9 cellular contexts compared by ENCODE assay signal in genomic region chr12:109951751-109952150, GRCh38. TPM values are rescaled to one million over a fixed set of nuclear protein-coding genes. Genes with fewer than 3 reads are reported as not detected.
DNase-seq lines count a peak whose midpoint lies in the region; ATAC-seq and TF ChIP-seq lines count a peak whose summit lies in the region.
"Had no signal": no experiment of that assay in that cellular context is flagged by ENCODE, and none has a peak within 500 bp of the region (broad histone marks: within the 10 kb centered on the region; RNA-seq: fewer than 3 reads in every experiment).

No MANE protein-coding gene starts in this region.

- no peak overlapping the region for H3K4me3 Mint-ChIP-seq in activated CD4-positive, alpha-beta memory T cell treated with anti-CD3 and anti-CD28 coated beads for 36 hours
- H3K4me3 Mint-ChIP-seq in activated CD8-positive, alpha-beta memory T cell treated with anti-CD3 and anti-CD28 coated beads, Interleukin-2, amount 10 ng/mL, durations not matched to agents 7 days and 5 days, result no peak overlapping the region
- H3K4me3 Mint-ChIP-seq: activated naive CD4-positive, alpha-beta T cell treated with anti-CD3 and anti-CD28 coated beads, Interleukin-2, amount 50 U/mL, for 24 hours had no signal

- no peaks in the 10 kb centered on the region for H3K27me3 Mint-ChIP-seq in activated CD4-positive, alpha-beta memory T cell treated with anti-CD3 and anti-CD28 coated beads for 36 hours
- H3K27me3 Mint-ChIP-seq in activated CD8-positive, alpha-beta memory T cell treated with anti-CD3 and anti-CD28 coated beads, Interleukin-2, amount 10 ng/mL, durations not matched to agents 7 days and 5 days, result no peaks in the 10 kb centered on the region
- H3K27me3 Mint-ChIP-seq: activated naive CD4-positive, alpha-beta T cell treated with anti-CD3 and anti-CD28 coated beads, Interleukin-2, amount 50 U/mL, for 24 hours had no signal

- TF ChIP-seq CTCF in HEK293 (tag by site-specific recombination; IDR thresholded peaks at IDR 0.05) (no peak), left ventricle myocardium inferior (IDR thresholded peaks at IDR 0.05; ENCODE audit: borderline replicate concordance) (no peak)

- H3K9me3 Mint-ChIP-seq in activated CD4-positive, alpha-beta memory T cell treated with anti-CD3 and anti-CD28 coated beads for 36 hours, result no peaks in the 10 kb centered on the region
- H3K9me3 Mint-ChIP-seq in activated CD8-positive, alpha-beta memory T cell treated with anti-CD3 and anti-CD28 coated beads, Interleukin-2, amount 10 ng/mL, durations not matched to agents 7 days and 5 days (ENCODE audit: low read depth), result no peaks in the 10 kb centered on the region
- H3K9me3 Mint-ChIP-seq: activated naive CD4-positive, alpha-beta T cell treated with anti-CD3 and anti-CD28 coated beads, Interleukin-2, amount 50 U/mL, for 24 hours had no signal

- peaks cover 28% of the 10 kb centered on the region for H3K4me1 Mint-ChIP-seq in activated CD4-positive, alpha-beta memory T cell treated with anti-CD3 and anti-CD28 coated beads for 36 hours (ENCODE audit: low read depth)
- peaks cover 32% of the 10 kb centered on the region for H3K4me1 Mint-ChIP-seq in activated CD8-positive, alpha-beta memory T cell treated with anti-CD3 and anti-CD28 coated beads, Interleukin-2, amount 10 ng/mL, durations not matched to agents 7 days and 5 days

- intact Hi-C loops in activated CD4-positive, alpha-beta memory T cell treated with anti-CD3 and anti-CD28 coated beads for 36 hours (cut with micrococcal nuclease), result no loop called here
- intact Hi-C loops in left ventricle myocardium inferior (cut with micrococcal nuclease), result no loop called here

- H3K27ac ChIP-seq in HEK293 (ENCODE audit: extremely low read depth, low read depth, low read length) (no peak overlapping the region), left ventricle myocardium inferior (replicated peaks) (peak overlapping the region; percentile 86)

- H3K9me3 ChIP-seq in HEK293 (ENCODE audit: control insufficient read depth, insufficient read depth, low read depth, low read length) (no peaks in the 10 kb centered on the region), left ventricle myocardium inferior (replicated peaks) (no peaks in the 10 kb centered on the region)

- H3K36me3 ChIP-seq in HEK293 (ENCODE audit: control insufficient read depth in 2 of 2, insufficient read depth in 1 of 2, low read length in 2 of 2), result peaks cover 15 to 78% of the 10 kb centered on the region in 2 experiments
- H3K36me3 ChIP-seq in left ventricle myocardium inferior, result peaks cover 75% of the 10 kb centered on the region

- H3K4me3 ChIP-seq in HEK293 (ENCODE audit: low read depth, low read length) (no peak overlapping the region), left ventricle myocardium inferior (no peak overlapping the region)

- H3K4me1 ChIP-seq in HEK293 (ENCODE audit: control insufficient read depth, insufficient read depth, low read length) (no peaks in the 10 kb centered on the region), left ventricle myocardium inferior (peaks cover 73% of the 10 kb centered on the region)

- H3K27me3 ChIP-seq in left ventricle myocardium inferior (ENCODE audit: low read depth), result no peaks in the 10 kb centered on the region

- no peak for ATAC-seq in activated CD8-positive, alpha-beta memory T cell treated with anti-CD3 and anti-CD28 coated beads, Interleukin-2, amount 10 ng/mL, durations not matched to agents 7 days and 5 days
- ATAC-seq in GM19351 (IDR thresholded peaks at IDR 0.05; ENCODE audit: unreplicated experiment), result no peak

- POLR2A ChIA-PET in HEK293 (lab: Yijun Ruan, JAX), result no interaction called here
- POLR2A ChIA-PET in activated CD4-positive, alpha-beta memory T cell treated with anti-CD3 and anti-CD28 coated beads for 36 hours (lab: Charles Lee), result interaction anchor here (0.6 kb wide), 1 partner anchor 79 kb away, joined by 3 read pairs; no protein-coding TSS in a partner anchor

- H3K27ac Mint-ChIP-seq in activated CD4-positive, alpha-beta memory T cell treated with anti-CD3 and anti-CD28 coated beads for 36 hours, result peak overlapping the region; percentile 26
- no peak overlapping the region for H3K27ac Mint-ChIP-seq in activated CD8-positive, alpha-beta memory T cell treated with anti-CD3 and anti-CD28 coated beads, Interleukin-2, amount 10 ng/mL, durations not matched to agents 7 days and 5 days

- CTCF ChIA-PET in HEK293 (lab: Yijun Ruan, JAX), result interaction anchor here (0.5 to 0.6 kb wide), 2 partner anchors 110 to 1324 kb away, joined by 3 to 7 read pairs; no protein-coding TSS in a partner anchor
- CTCF ChIA-PET in activated CD4-positive, alpha-beta memory T cell treated with anti-CD3 and anti-CD28 coated beads for 36 hours (lab: Charles Lee), result interaction anchor here (0.6 kb wide), 1 partner anchor 26 kb away, joined by 3 read pairs; no protein-coding TSS in a partner anchor
- CTCF ChIA-PET in activated CD8-positive, alpha-beta memory T cell treated with anti-CD3 and anti-CD28 coated beads, Interleukin-2, amount 10 ng/mL, durations not matched to agents 7 days and 5 days (lab: Charles Lee), result no interaction called here

- DNase-seq in activated CD4-positive, alpha-beta memory T cell treated with anti-CD3 and anti-CD28 coated beads for 36 hours, result no peak
- peak; percentile 60 for DNase-seq in left ventricle myocardium inferior
- peak; percentile 51 for DNase-seq in smooth muscle cell of the brain vasculature (ENCODE audit: low read depth, low spot score)
- no peak for DNase-seq in NCI-H1694 (lab: John Stamatoyannopoulos, UW)
- DNase-seq in stimulated activated CD4-positive, alpha-beta T cell treated with anti-CD3 and anti-CD28 coated beads, Interleukin-2, amount 100 ng/mL, for 48 hours, result no peak
- DNase-seq in activated CD8-positive, alpha-beta memory T cell treated with anti-CD3 and anti-CD28 coated beads, Interleukin-2, amount 10 ng/mL, durations not matched to agents 7 days and 5 days, result no peak

- H3K36me3 Mint-ChIP-seq in activated CD4-positive, alpha-beta memory T cell treated with anti-CD3 and anti-CD28 coated beads for 36 hours, result peaks cover 51% of the 10 kb centered on the region
- H3K36me3 Mint-ChIP-seq in activated CD8-positive, alpha-beta memory T cell treated with anti-CD3 and anti-CD28 coated beads, Interleukin-2, amount 10 ng/mL, durations not matched to agents 7 days and 5 days, result peaks cover 69% of the 10 kb centered on the region

TF ChIP-seq in HEK293, 187 proteins besides CTCF, POLR2A, EP300 and RAD21 (continues in another document):
- TF ChIP-seq GLIS1 (tag by site-specific recombination; IDR thresholded peaks at IDR 0.05) (peak; percentile 87), ZIC2 (tag by site-specific recombination; IDR thresholded peaks at IDR 0.05) (peak; percentile 64), EGR2 (tag by site-specific recombination; IDR thresholded peaks at IDR 0.05; ENCODE audit: low read depth) (peak; percentile 93), REST (tag by site-specific recombination; IDR thresholded peaks at IDR 0.05) (no peak), ZNF558 (tag by site-specific recombination; IDR thresholded peaks at IDR 0.05) (no peak), GLIS2 (tag by site-specific recombination; IDR thresholded peaks at IDR 0.05) (0 out of 2 replicates have a peak, but pooled peaks have one; percentile 14), ZFHX2 (tag by site-specific recombination; conservative IDR thresholded peaks at IDR 0.05) (peak; percentile 97)

RNA-seq across cellular contexts. Expression of gene GIT2, which starts 44.4 kb away (rescaled TPM):
- total RNA-seq in activated CD4-positive, alpha-beta memory T cell treated with anti-CD3 and anti-CD28 coated beads for 36 hours, result 10 to 100 TPM; 52.1 to 56.7 TPM
- 50.5 TPM for total RNA-seq in left ventricle myocardium inferior
- 10 to 100 TPM; 90.6 to 92.3 TPM for total RNA-seq in activated CD8-positive, alpha-beta memory T cell treated with anti-CD3 and anti-CD28 coated beads, Interleukin-2, amount 10 ng/mL, durations not matched to agents 7 days and 5 days

RNA-seq across cellular contexts. Expression of gene ANKRD13A, which starts 47.5 kb away (rescaled TPM):
- 10 to 100 TPM; 45.0 to 46.6 TPM for total RNA-seq in activated CD4-positive, alpha-beta memory T cell treated with anti-CD3 and anti-CD28 coated beads for 36 hours
- 20.0 TPM for total RNA-seq in left ventricle myocardium inferior
- total RNA-seq in activated CD8-positive, alpha-beta memory T cell treated with anti-CD3 and anti-CD28 coated beads, Interleukin-2, amount 10 ng/mL, durations not matched to agents 7 days and 5 days, result 10 to 100 TPM; 68.6 to 78.2 TPM

RNA-seq across cellular contexts. Expression of gene TCHP, which starts 51.7 kb away (rescaled TPM):
- 10 to 100 TPM; 21.2 to 21.3 TPM for total RNA-seq in activated CD4-positive, alpha-beta memory T cell treated with anti-CD3 and anti-CD28 coated beads for 36 hours
- 10.4 TPM for total RNA-seq in left ventricle myocardium inferior
- total RNA-seq in activated CD8-positive, alpha-beta memory T cell treated with anti-CD3 and anti-CD28 coated beads, Interleukin-2, amount 10 ng/mL, durations not matched to agents 7 days and 5 days, result 10 to 100 TPM; 38.4 to 40.1 TPM

Comparison
In these comparisons a context has a peak if more than half of its experiments do, and no peak if none do; other contexts are left out.
1. DNase-seq: peak in left ventricle myocardium inferior (single experiment) and smooth muscle cell of the brain vasculature (single experiment); none in activated CD4-positive, alpha-beta memory T cell treated with anti-CD3 and anti-CD28 coated beads for 36 hours (single experiment), NCI-H1694 (single experiment), stimulated activated CD4-positive, alpha-beta T cell treated with anti-CD3 and anti-CD28 coated beads, Interleukin-2, amount 100 ng/mL, for 48 hours (0 of 2) and activated CD8-positive, alpha-beta memory T cell treated with anti-CD3 and anti-CD28 coated beads, Interleukin-2, amount 10 ng/mL, durations not matched to agents 7 days and 5 days (single experiment).